20 cellular contexts compared by ENCODE assay signal in the genomic region with DNA sequence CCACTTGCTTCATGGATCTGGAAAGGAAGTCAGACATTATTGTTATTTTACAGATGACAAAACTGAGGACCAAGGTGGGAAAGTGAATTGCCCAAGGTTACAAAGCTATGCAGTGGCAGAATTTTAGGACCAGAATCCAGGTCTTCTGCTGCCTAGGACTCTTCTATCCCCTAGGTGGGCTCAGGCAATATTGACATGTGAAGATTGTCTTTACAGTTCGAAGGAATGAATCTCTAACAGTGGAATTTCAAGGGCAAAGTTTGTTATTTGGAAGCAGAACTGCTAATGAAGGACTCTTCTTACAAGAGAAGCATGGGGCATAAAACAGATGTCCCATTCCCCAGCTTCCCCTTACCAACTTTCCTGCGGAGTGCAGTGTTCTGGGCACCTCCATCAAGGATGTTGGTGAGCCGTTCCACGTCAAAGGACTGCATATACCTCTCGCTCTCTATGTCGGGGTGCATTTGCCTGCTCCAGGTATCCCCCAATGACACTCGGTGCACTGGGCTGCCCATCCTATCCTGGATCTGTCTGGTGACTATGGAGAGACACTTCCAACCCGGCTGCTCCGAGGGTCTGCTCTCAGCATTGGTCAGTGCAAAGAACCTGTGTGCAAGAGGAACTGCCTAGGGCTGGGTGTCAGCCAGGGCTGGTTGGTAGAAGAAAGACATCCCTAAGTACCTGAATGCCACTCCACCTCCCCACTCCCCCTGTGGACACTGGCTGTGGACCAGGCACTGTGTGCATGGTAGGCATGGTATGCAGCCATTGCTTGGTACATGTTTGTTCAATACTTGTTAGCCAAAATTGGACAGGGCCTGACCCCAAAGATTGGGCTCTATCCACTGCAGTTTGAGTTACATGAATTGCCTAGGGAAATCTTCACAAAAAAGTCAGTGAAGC. TPM values are rescaled to one million over a fixed set of nuclear protein-coding genes. Genes with fewer than 3 reads are reported as not detected.
A peak's percentile ranks its signal among the peaks of the same experiment; 100 is the strongest.
DNase-seq lines count a peak whose midpoint lies in the region; ATAC-seq and TF ChIP-seq lines count a peak whose summit lies in the region.
"Had no signal": no experiment of that assay in that cellular context is flagged by ENCODE, and none has a peak within 500 bp of the region (broad histone marks: within the 10 kb centered on the region; RNA-seq: fewer than 3 reads in every experiment).

No MANE protein-coding gene starts in this region.

- intact Hi-C loops in esophagus muscularis mucosa (cut with DNase I), result loop anchor here (5.0 to 10.0 kb wide), 3 partner anchors 43 to 350 kb away; partner anchors contain the start of gene KCTD6

- DNase-seq in activated effector memory CD4-positive, alpha-beta T cell treated with anti-CD3 and anti-CD28 coated beads, Interleukin-2, amount 50 U/mL, for 16 hours, result peak; percentile 53
- no peak for DNase-seq in activated effector memory CD4-positive, alpha-beta T cell treated with Interleukin-2 at 50 U/mL for 16 hours
- DNase-seq in esophagus muscularis mucosa (ENCODE audit: extremely low spot score) (peak; percentile 90), mesenchymal stem cell (no peak), NCI-H146 treated with DMSO at 0.1 percent for 48 hours (lab: John Stamatoyannopoulos, UW; ENCODE audit: unreplicated experiment) (no peak), HEK293T (ENCODE audit: extremely low spot score) (no peak), mesenteric fat pad (ENCODE audit: low spot score) (no peak)
- DNase-seq: AML-193, COR-L47, GDM1, HCEC 1CT, NCI-H1105, NCI-H1694 treated with DMSO at 0.1 percent for 48 hours, NCI-H2107, RPMI8226, SHP77 treated with DMSO at 0.1 percent for 48 hours, SK-N-SH had no signal

- H3K4me3 ChIP-seq in esophagus muscularis mucosa, result no peak overlapping the region
- H3K4me3 ChIP-seq in mesenchymal stem cell (ENCODE audit: insufficient read depth in 1 of 2, low read depth in 1 of 2, low read length in 2 of 2), result no peak overlapping the region
- H3K4me3 ChIP-seq: GM23338 had no signal

- H2BK120ac ChIP-seq in mesenchymal stem cell (ENCODE audit: low read depth, low read length), result no peak overlapping the region

- no peak for TF ChIP-seq POLR2A in esophagus muscularis mucosa (IDR thresholded peaks at IDR 0.05; ENCODE audit: low read depth)

- peak overlapping the region in 1 of 2 experiments; percentile 26 for H3K14ac ChIP-seq in mesenchymal stem cell (ENCODE audit: low read length in 2 of 2)

- peak overlapping the region in 1 of 2 experiments; percentile 24 for H3K4ac ChIP-seq in mesenchymal stem cell (ENCODE audit: low read depth in 1 of 2, low read length in 2 of 2)

- H4K91ac ChIP-seq in mesenchymal stem cell (ENCODE audit: low read length), result peak overlapping the region; percentile 52

- H2BK5ac ChIP-seq in mesenchymal stem cell (ENCODE audit: low read depth, low read length, poor library complexity, severe bottlenecking), result no peak overlapping the region

- WGBS in esophagus muscularis mucosa, result 97% methylated on average over 9 of the region's 9 CpGs
- WGBS in mesenchymal stem cell, result 93% methylated on average over 9 of the region's 9 CpGs

- no peak for ATAC-seq in HG02571 (IDR thresholded peaks at IDR 0.05; ENCODE audit: unreplicated experiment)
- ATAC-seq: GM23338 had no signal

- H3K27me3 ChIP-seq in esophagus muscularis mucosa (no peaks in the 10 kb centered on the region), mesenchymal stem cell (ENCODE audit: control insufficient read depth in 1 of 2, insufficient read depth in 1 of 2, low read length in 2 of 2) (no peaks in the 10 kb centered on the region)

- H2BK12ac ChIP-seq in mesenchymal stem cell (ENCODE audit: low read length in 2 of 2), result no peak overlapping the region

- TF ChIP-seq EP300 in esophagus muscularis mucosa (IDR thresholded peaks at IDR 0.05), result no peak

- H3K79me1 ChIP-seq in mesenchymal stem cell (replicated peaks; ENCODE audit: low read length, poor library complexity, severe bottlenecking), result no peaks in the 10 kb centered on the region

- no peak overlapping the region for H2AFZ ChIP-seq in mesenchymal stem cell (ENCODE audit: low read depth, low read length)
- H2AFZ ChIP-seq: GM23338 had no signal

- TF ChIP-seq CTCF in esophagus muscularis mucosa (IDR thresholded peaks at IDR 0.05), result no peak

- no peak overlapping the region for H3K9ac ChIP-seq in mesenchymal stem cell (ENCODE audit: low read length)
- H3K9ac ChIP-seq: SK-N-SH had no signal

- H3K27ac ChIP-seq in esophagus muscularis mucosa (replicated peaks in 1 of 4) (no peak overlapping the region), mesenchymal stem cell (ENCODE audit: low read length, poor library complexity, severe bottlenecking) (no peak overlapping the region)
- H3K27ac ChIP-seq: 22Rv1 had no signal

- H2BK15ac ChIP-seq in mesenchymal stem cell (ENCODE audit: low read depth, poor library complexity, severe bottlenecking), result no peak overlapping the region

- peaks cover 8 to 52% (median 39%) of the 10 kb centered on the region in 4 donors for H3K36me3 ChIP-seq in esophagus muscularis mucosa
- peaks cover 0 to 53% of the 10 kb centered on the region in 2 experiments for H3K36me3 ChIP-seq in mesenchymal stem cell (ENCODE audit: control insufficient read depth in 1 of 2, insufficient read depth in 2 of 2, low read depth in 1 of 2, low read length in 2 of 2)

- CTCF ChIA-PET in HEK293T (lab: Yijun Ruan, JAX), result no interaction called here

- POLR2A ChIA-PET in HEK293T (lab: Yijun Ruan, JAX), result no interaction called here

- no peak overlapping the region for H2AK5ac ChIP-seq in mesenchymal stem cell (ENCODE audit: low read length, severe bottlenecking)

- H4K8ac ChIP-seq in mesenchymal stem cell (ENCODE audit: low read length), result no peak overlapping the region

- H3K18ac ChIP-seq in mesenchymal stem cell (ENCODE audit: low read depth in 1 of 2, low read length in 2 of 2), result no peak overlapping the region

- H3K9me3 ChIP-seq in esophagus muscularis mucosa, result no peaks in the 10 kb centered on the region
- no peaks in the 10 kb centered on the region for H3K9me3 ChIP-seq in mesenchymal stem cell (ENCODE audit: control insufficient read depth, low read length)
- H3K9me3 ChIP-seq: SK-N-SH had no signal

- no peak overlapping the region for H3K23ac ChIP-seq in mesenchymal stem cell (ENCODE audit: low read length in 2 of 2)

- no peak overlapping the region for H3K4me2 ChIP-seq in mesenchymal stem cell (ENCODE audit: low read length, poor library complexity, severe bottlenecking)
- H3K4me2 ChIP-seq: GM23338, SK-N-SH had no signal

- peaks cover 30 to 49% (median 38%) of the 10 kb centered on the region in 4 donors for H3K4me1 ChIP-seq in esophagus muscularis mucosa
- H3K4me1 ChIP-seq in mesenchymal stem cell (ENCODE audit: control insufficient read depth, insufficient read depth, low read depth, low read length), result peaks cover 14% of the 10 kb centered on the region

TF ChIP-seq in HEK293T, 16 proteins besides CTCF, POLR2A, EP300 and RAD21:
- no peak for TF ChIP-seq SUZ12 (IDR thresholded peaks at IDR 0.05)
- TF ChIP-seq PKNOX1 (IDR thresholded peaks at IDR 0.05), result no peak
- no peak for TF ChIP-seq CTBP1 (IDR thresholded peaks at IDR 0.05; ENCODE audit: borderline replicate concordance)
- no peak for TF ChIP-seq FOXK2 (IDR thresholded peaks at IDR 0.05)
- TF ChIP-seq HDGF (IDR thresholded peaks at IDR 0.05; ENCODE audit: borderline replicate concordance), result no peak
- no peak for TF ChIP-seq TARDBP (IDR thresholded peaks at IDR 0.05)
- no peak for TF ChIP-seq ZNF384 (IDR thresholded peaks at IDR 0.05)
- no peak for TF ChIP-seq LEF1 (IDR thresholded peaks at IDR 0.05; ENCODE audit: borderline replicate concordance)
- TF ChIP-seq NFRKB (IDR thresholded peaks at IDR 0.05), result no peak
- TF ChIP-seq L3MBTL2 (conservative IDR thresholded peaks at IDR 0.05), result no peak
- no peak for TF ChIP-seq FOXA1 (IDR thresholded peaks at IDR 0.05)
- TF ChIP-seq ELF4 (IDR thresholded peaks at IDR 0.05), result no peak
- TF ChIP-seq FOXM1 (IDR thresholded peaks at IDR 0.05; ENCODE audit: borderline replicate concordance), result no peak

RNA-seq across cellular contexts. Expression of gene ACOX2, which starts 2.1 kb away (rescaled TPM):
- 10 to 100 TPM; 18.3 to 28.9 (median 20.2) TPM for total RNA-seq in esophagus muscularis mucosa
- polyA plus RNA-seq in mesenchymal stem cell (2013, experiment 1 of 2), result 3.2 TPM
- polyA plus RNA-seq in mesenchymal stem cell (2013, experiment 2 of 2), result 3.6 TPM
- 18.8 TPM for total RNA-seq in mesenteric fat pad

RNA-seq across cellular contexts. Expression of gene FAM107A, which starts 42.3 kb away (rescaled TPM):
- total RNA-seq in esophagus muscularis mucosa, result 100 to 1,000 TPM in 2 of 4 donors, 10 to 100 TPM in 2; 35.7 to 107 (median 92.7) TPM
- not detected for polyA plus RNA-seq in mesenchymal stem cell (2013, experiment 1 of 2)
- polyA plus RNA-seq in mesenchymal stem cell (2013, experiment 2 of 2), result not detected
- 39.2 TPM for total RNA-seq in mesenteric fat pad

RNA-seq across cellular contexts. Expression of gene KCTD6, which starts 42.9 kb away (rescaled TPM):
- total RNA-seq in esophagus muscularis mucosa (10 to 100 TPM; 13.6 to 16.8 (median 15.1) TPM), mesenteric fat pad (8.0 TPM)
- polyA plus RNA-seq in mesenchymal stem cell (2013, experiment 1 of 2), result 5.4 TPM
- 5.7 TPM for polyA plus RNA-seq in mesenchymal stem cell (2013, experiment 2 of 2)

Comparison
In these comparisons a context has a peak if more than half of its experiments do, and no peak if none do; other contexts are left out.
1. DNase-seq: peak in activated effector memory CD4-positive, alpha-beta T cell treated with anti-CD3 and anti-CD28 coated beads, Interleukin-2, amount 50 U/mL, for 16 hours (single experiment) and esophagus muscularis mucosa (single experiment); none in activated effector memory CD4-positive, alpha-beta T cell treated with Interleukin-2 at 50 U/mL for 16 hours (single experiment), mesenchymal stem cell (single experiment), NCI-H146 treated with DMSO at 0.1 percent for 48 hours (single experiment), HEK293T (single experiment) and mesenteric fat pad (single experiment).